28 cellular contexts compared by ENCODE assay signal in the genomic region with DNA sequence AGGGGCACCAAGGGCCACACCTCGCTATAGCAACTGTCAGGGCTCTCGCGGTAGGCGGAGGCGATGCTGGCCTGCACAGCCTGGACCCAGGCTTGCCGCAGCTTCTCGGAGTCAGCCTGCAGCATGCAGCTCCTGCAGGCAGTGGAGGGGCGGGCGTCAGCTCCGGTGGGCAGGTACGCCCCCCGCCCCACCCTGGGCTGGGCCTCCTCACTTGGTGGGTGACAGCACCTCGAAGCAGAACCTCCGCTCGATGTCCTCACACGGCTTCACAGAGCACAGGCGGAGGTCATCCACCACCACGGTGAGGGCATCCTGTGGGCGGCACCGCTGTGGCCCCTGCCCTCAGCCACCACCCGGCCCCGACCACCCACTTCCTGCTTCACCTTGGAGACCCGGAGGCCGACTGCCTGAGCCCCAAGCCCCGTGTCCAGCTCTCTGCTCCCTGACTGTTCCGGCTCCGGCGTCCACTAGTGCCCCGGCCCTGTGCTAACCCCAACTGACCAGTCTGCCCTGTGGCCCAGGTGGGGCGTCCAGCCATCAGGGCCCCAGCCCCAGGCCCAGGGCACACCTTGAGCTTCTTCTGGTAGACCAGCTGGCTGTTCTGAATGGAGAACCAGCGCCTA.
"Had no signal": no experiment of that assay in that cellular context is flagged by ENCODE, and none has a peak within 500 bp of the region (broad histone marks: within the 10 kb centered on the region; RNA-seq: fewer than 3 reads in every experiment).

No MANE protein-coding gene starts in this region.

- H3K27ac ChIP-seq: brain microvascular endothelial cell, SK-N-MC had no signal

- ATAC-seq: activated CD4-positive, alpha-beta T cell treated with anti-CD3 and anti-CD28 coated beads for 36 hours; activated CD4-positive, CD25-positive, alpha-beta regulatory T cell treated with anti-CD3 and anti-CD28 coated beads, Interleukin-2, amount 50 U/mL, for 24 hours; activated CD8-positive, alpha-beta T cell treated with anti-CD3 and anti-CD28 coated beads, Interleukin-2, amount 10 ng/mL, durations not matched to agents 7 days and 5 days; activated naive CD8-positive, alpha-beta T cell treated with anti-CD3 and anti-CD28 coated beads, Interleukin-2, amount 50 U/mL, for 24 hours; activated T-cell treated with anti-CD3 and anti-CD28 coated beads, Interleukin-2, amount 50 U/mL, for 4 hours; WTC11 had no signal

- H3K27me3 ChIP-seq: brain microvascular endothelial cell, MG63, SJCRH30 had no signal

- DNase-seq: activated CD4-positive, alpha-beta T cell treated with anti-CD3 and anti-CD28 coated beads for 36 hours; activated CD4-positive, alpha-beta T cell treated with anti-CD3 and anti-CD28 coated beads, Interleukin-2, amount 10 ng/mL, durations not matched to agents 7 days and 5 days; activated CD4-positive, alpha-beta T cell treated with anti-CD3 and anti-CD28 coated beads, Interleukin-2, amount 50 U/mL, for 48 hours; activated CD8-positive, alpha-beta T cell treated with anti-CD3 and anti-CD28 coated beads, Interleukin-2, amount 10 ng/mL, durations not matched to agents 7 days and 5 days; activated naive CD4-positive, alpha-beta T cell treated with anti-CD3 and anti-CD28 coated beads, Interleukin-2, amount 10 ng/mL, durations not matched to agents 7 days and 5 days; activated naive CD8-positive, alpha-beta T cell treated with anti-CD3 and anti-CD28 coated beads, Interleukin-2, amount 50 U/mL, for 24 hours; activated T-cell treated with anti-CD3 and anti-CD28 coated beads for 4 hours; activated T-cell treated with anti-CD3 and anti-CD28 coated beads, Interleukin-2, amount 50 U/mL, for 4 hours; aorta; brain microvascular endothelial cell; Kasumi-1; KG1; MG63; NCI-H1048; NCI-H1105 treated with DMSO at 0.1 percent for 48 hours; NCI-H1436; NCI-H1694; NCI-H2029; NCI-H345; NCI-H524 treated with DMSO at 0.1 percent for 48 hours; NCI-H748 treated with DMSO at 0.1 percent for 48 hours; NK-92 treated with Interleukin-12 subunit alpha and Interleukin-12 subunit beta, amount 100 ng/mL, for 24 hours; SHP77; SJCRH30; T1000 had no signal
